Comparison of ENCODE assay signal across 8 cellular contexts in the genomic region with DNA sequence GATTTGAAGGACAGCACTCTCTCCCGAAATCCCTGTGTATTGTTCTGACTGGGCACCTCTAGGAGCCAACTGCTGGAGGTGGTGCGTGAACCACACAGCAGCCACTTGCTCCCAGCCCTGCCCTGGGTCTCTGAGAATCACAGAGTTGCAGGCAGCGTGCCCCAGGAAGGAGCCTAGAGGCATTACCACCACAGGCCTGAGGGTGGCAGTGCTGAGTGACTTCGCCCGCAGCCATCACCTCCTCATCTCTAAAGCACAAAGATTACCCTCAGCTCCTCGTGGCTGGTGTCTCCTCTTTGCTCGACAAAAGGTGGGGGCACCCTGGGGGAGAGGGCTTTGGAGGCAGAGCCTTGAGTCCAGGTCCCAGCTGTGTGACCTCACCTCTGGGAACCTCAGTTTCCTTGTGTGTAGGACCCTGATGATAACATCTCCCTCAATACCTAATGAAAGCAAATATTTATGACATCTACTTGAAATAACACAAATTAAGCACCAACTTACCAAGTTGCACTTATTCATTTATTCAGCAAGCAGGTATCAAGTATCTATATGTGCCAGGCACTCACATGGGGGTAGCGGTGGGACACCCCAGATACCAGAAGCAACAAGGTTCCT.
A peak's percentile ranks its signal among the peaks of the same experiment; 100 is the strongest.
DNase-seq lines count a peak whose midpoint lies in the region; ATAC-seq and TF ChIP-seq lines count a peak whose summit lies in the region.

No MANE protein-coding gene starts in this region.

- ATAC-seq in natural killer cell: peak; percentile 55 to 80 (median 63)

- H3K36me3 Mint-ChIP-seq in natural killer cell: no peaks in the 10 kb centered on the region

- H3K4me1 Mint-ChIP-seq in natural killer cell: peaks cover 0 to under 1% of the 10 kb centered on the region in 2 donors

- peak; percentile 61 for TF ChIP-seq CTCF in natural killer cell (IDR thresholded peaks at IDR 0.05)

- DNase-seq in NCI-H2227 (lab: John Stamatoyannopoulos, UW; ENCODE audit: unreplicated experiment) (peak; percentile 72), NCI-H2227 treated with DMSO at 0.1 percent for 48 hours (lab: John Stamatoyannopoulos, UW) (no peak), NCI-H510A (lab: John Stamatoyannopoulos, UW) (peak; percentile 27), epidermal melanocyte (ENCODE audit: insufficient read length, low spot score) (peak; percentile 64), natural killer cell (peak; percentile 35), superior temporal gyrus (ENCODE audit: extremely low spot score) (peak; percentile 75), cerebellar nuclear complex (lab: John Stamatoyannopoulos, UW) (no peak)
- peak; percentile 32 to 50 (median 32) for DNase-seq in activated CD8-positive, alpha-beta memory T cell treated with anti-CD3 and anti-CD28 coated beads for 48 hours (ENCODE audit: low read depth in 2 of 3, low spot score in 2 of 3)

- intact Hi-C loops in natural killer cell (cut with micrococcal nuclease): loop anchor here (1.0 kb wide), 1 partner anchor 116 kb away; no protein-coding TSS in a partner anchor

- peaks cover 8 to 16% of the 10 kb centered on the region in 2 donors for H3K27me3 Mint-ChIP-seq in natural killer cell (ENCODE audit: low read depth in 2 of 2)

- no peak overlapping the region for H3K27ac Mint-ChIP-seq in natural killer cell

- H3K4me3 Mint-ChIP-seq in natural killer cell: no peak overlapping the region

- no peaks in the 10 kb centered on the region for H3K9me3 Mint-ChIP-seq in natural killer cell

Comparison
In these comparisons a context has a peak if more than half of its experiments do, and no peak if none do; other contexts are left out.
1. DNase-seq: peak in NCI-H2227 (single experiment), NCI-H510A (single experiment), activated CD8-positive, alpha-beta memory T cell treated with anti-CD3 and anti-CD28 coated beads for 48 hours (3 of 3), epidermal melanocyte (single experiment), natural killer cell (single experiment) and superior temporal gyrus (single experiment); none in NCI-H2227 treated with DMSO at 0.1 percent for 48 hours (single experiment) and cerebellar nuclear complex (0 of 2).